16 cellular contexts compared by ENCODE assay signal in genomic region chr20:40816039-40816352, GRCh38.
DNase-seq lines count a peak whose midpoint lies in the region; ATAC-seq and TF ChIP-seq lines count a peak whose summit lies in the region.
"Had no signal": no experiment of that assay in that cellular context is flagged by ENCODE, and none has a peak within 500 bp of the region (broad histone marks: within the 10 kb centered on the region; RNA-seq: fewer than 3 reads in every experiment).

No MANE protein-coding gene starts in this region.

- DNase-seq in astrocyte of the spinal cord (ENCODE audit: low read depth, low spot score): peak; percentile 45
- no peak for DNase-seq in glutamatergic neuron
- DNase-seq in smooth muscle cell of the brain vasculature (ENCODE audit: low read depth, low spot score): peak; percentile 35
- DNase-seq in NK-92 treated with Interleukin-12 subunit alpha and Interleukin-12 subunit beta, amount 100 ng/mL, for 24 hours (lab: John Stamatoyannopoulos, UW): no peak
- DNase-seq in inferior parietal cortex (ENCODE audit: extremely low spot score): no peak
- DNase-seq: C1 segment of cervical spinal cord; Calu3; CD4-positive, alpha-beta memory T cell; COR-L47; DMS53; DMS79 treated with DMSO at 0.1 percent for 48 hours; GF-D8; GM23248; H7; HCEC 1CT had no signal

- H3K4me3 Mint-ChIP-seq in glutamatergic neuron (ENCODE audit: unreplicated experiment): peak overlapping the region; percentile 13
- H3K4me3 Mint-ChIP-seq: CD4-positive, alpha-beta memory T cell had no signal

- no peak overlapping the region for H3K4me3 ChIP-seq in astrocyte of the spinal cord (ENCODE audit: low read depth, low read length)
- H3K4me3 ChIP-seq: GM23248 had no signal

- in situ Hi-C loops in astrocyte of the spinal cord (cut with HindIII; ENCODE audit: low sequenced_read_pairs): no loop called here

- peaks cover 6% of the 10 kb centered on the region for H3K9me3 Mint-ChIP-seq in glutamatergic neuron (ENCODE audit: unreplicated experiment)

- ATAC-seq in GM18517 (IDR thresholded peaks at IDR 0.05; ENCODE audit: unreplicated experiment): no peak

- no peak for TF ChIP-seq CTCF in astrocyte of the spinal cord (IDR thresholded peaks at IDR 0.05; ENCODE audit: low read depth, low read length)
- no peak for TF ChIP-seq CTCF in glutamatergic neuron (IDR thresholded peaks at IDR 0.05; ENCODE audit: partially characterized antibody, unreplicated experiment)

- peaks cover 14% of the 10 kb centered on the region for H3K4me1 Mint-ChIP-seq in glutamatergic neuron (ENCODE audit: low read depth, unreplicated experiment)
- H3K4me1 Mint-ChIP-seq: CD4-positive, alpha-beta memory T cell had no signal

- H3K27ac Mint-ChIP-seq in glutamatergic neuron (ENCODE audit: unreplicated experiment): no peak overlapping the region
- H3K27ac Mint-ChIP-seq: CD4-positive, alpha-beta memory T cell had no signal

- peaks cover 8% of the 10 kb centered on the region for H3K36me3 Mint-ChIP-seq in glutamatergic neuron (ENCODE audit: unreplicated experiment)
- H3K36me3 Mint-ChIP-seq: CD4-positive, alpha-beta memory T cell had no signal

- H3K27me3 Mint-ChIP-seq in glutamatergic neuron (ENCODE audit: unreplicated experiment): peaks cover 8% of the 10 kb centered on the region

Comparison
In these comparisons a context has a peak if more than half of its experiments do, and no peak if none do; other contexts are left out.
1. DNase-seq: peak in astrocyte of the spinal cord (single experiment) and smooth muscle cell of the brain vasculature (single experiment); none in glutamatergic neuron (single experiment), NK-92 treated with Interleukin-12 subunit alpha and Interleukin-12 subunit beta, amount 100 ng/mL, for 24 hours (single experiment) and inferior parietal cortex (single experiment).